ENCODE assay signal across 23 cellular contexts in the genomic region with DNA sequence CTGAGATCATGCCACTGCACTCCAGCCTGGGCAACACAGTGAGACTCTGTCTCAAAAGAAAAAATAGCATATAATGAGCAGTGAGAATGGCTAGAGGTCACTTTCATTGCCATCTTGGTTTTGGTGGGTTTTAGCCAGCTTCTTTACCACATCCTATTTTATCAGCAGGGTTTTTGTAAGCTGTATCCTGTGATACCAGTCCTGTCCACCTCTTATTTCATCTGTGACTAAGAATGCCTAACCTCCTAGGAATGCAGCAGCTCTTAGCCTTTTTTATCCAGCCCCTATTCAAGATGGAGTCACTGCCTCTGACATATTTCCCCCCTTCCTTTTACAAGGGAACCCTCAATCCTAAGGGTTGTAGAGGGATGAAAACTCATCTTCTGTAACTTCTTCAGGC. TPM values are rescaled to one million over a fixed set of nuclear protein-coding genes. Genes with fewer than 3 reads are reported as not detected.
DNase-seq lines count a peak whose midpoint lies in the region; ATAC-seq and TF ChIP-seq lines count a peak whose summit lies in the region.
"Had no signal": no experiment of that assay in that cellular context is flagged by ENCODE, and none has a peak within 500 bp of the region (broad histone marks: within the 10 kb centered on the region; RNA-seq: fewer than 3 reads in every experiment).

No MANE protein-coding gene starts in this region.

- DNase-seq in GM23248: peak; percentile 66
- no peak for DNase-seq in RWPE2 (ENCODE audit: low spot score)
- DNase-seq in epithelial cell of prostate (ENCODE audit: low read depth, low spot score): no peak
- DNase-seq in osteocyte (ENCODE audit: extremely low spot score, unreplicated experiment): no peak
- DNase-seq in activated gamma-delta T cell treated with Interleukin-2 at 50 U/mL for 16 hours: no peak
- no peak for DNase-seq in nephron progenitor cell
- DNase-seq in NCI-H128 (lab: John Stamatoyannopoulos, UW; ENCODE audit: unreplicated experiment): no peak
- DNase-seq in NCI-H2107 (lab: John Stamatoyannopoulos, UW): no peak
- DNase-seq: activated CD4-positive, alpha-beta T cell treated with anti-CD3 and anti-CD28 coated beads, Interleukin-2, amount 10 ng/mL, durations not matched to agents 24 days and 14 days; activated CD8-positive, alpha-beta memory T cell treated with anti-CD3 and anti-CD28 coated beads, Interleukin-2, amount 50 U/mL, for 4 hours; Caco-2; central memory CD4-positive, alpha-beta T cell; effector CD4-positive, alpha-beta T cell; GOT3; MM.1S; naive B cell; NCI-H187; NCI-H446 treated with DMSO at 0.1 percent for 48 hours; posterior cingulate gyrus; stimulated activated CD4-positive, alpha-beta T cell treated with anti-CD3 and anti-CD28 coated beads, Interleukin-4, amount 100 ng/mL, for 24 hours had no signal

- H3K9me3 ChIP-seq in GM23248 (ENCODE audit: low read depth) (no peaks in the 10 kb centered on the region), RWPE2 (ENCODE audit: severe bottlenecking) (peaks cover 4% of the 10 kb centered on the region)
- H3K9me3 ChIP-seq: Caco-2 had no signal

- H3K9ac ChIP-seq in GM23248: no peak overlapping the region

- peak overlapping the region; percentile 78 for H2AFZ ChIP-seq in GM23248

- H3K4me1 Mint-ChIP-seq in osteocyte (ENCODE audit: unreplicated experiment) (peaks cover 45% of the 10 kb centered on the region), nephron progenitor cell (no peaks in the 10 kb centered on the region)
- H3K4me1 Mint-ChIP-seq: activated CD4-positive, alpha-beta T cell treated with anti-CD3 and anti-CD28 coated beads, Interleukin-2, amount 10 ng/mL, durations not matched to agents 24 days and 14 days; B cell; naive B cell had no signal

- no peaks in the 10 kb centered on the region for H3K79me2 ChIP-seq in GM23248 (ENCODE audit: insufficient read depth)

- H3K27ac ChIP-seq in GM23248: peak overlapping the region; percentile 21; the same call in 1 of the 2 replicates
- H3K27ac ChIP-seq in RWPE2 (ENCODE audit: poor library complexity, severe bottlenecking): peak overlapping the region; percentile 50
- peak overlapping the region; percentile 51 for H3K27ac ChIP-seq in epithelial cell of prostate
- H3K27ac ChIP-seq: skin epidermis had no signal

- H4K20me1 ChIP-seq in GM23248 (ENCODE audit: insufficient read depth): no peaks in the 10 kb centered on the region

- in situ Hi-C loops in GM23248 (cut with MboI): no loop called here

- H3K4me1 ChIP-seq in GM23248 (ENCODE audit: insufficient read depth) (peaks cover 19% of the 10 kb centered on the region), RWPE2 (ENCODE audit: insufficient read depth, poor library complexity, severe bottlenecking) (peaks cover 12% of the 10 kb centered on the region)

- H3K4me3 Mint-ChIP-seq in osteocyte (ENCODE audit: unreplicated experiment): no peak overlapping the region
- H3K4me3 Mint-ChIP-seq in nephron progenitor cell: no peak overlapping the region
- H3K4me3 Mint-ChIP-seq: activated CD4-positive, alpha-beta T cell treated with anti-CD3 and anti-CD28 coated beads, Interleukin-2, amount 10 ng/mL, durations not matched to agents 24 days and 14 days; B cell; naive B cell; type B pancreatic cell had no signal

- no peaks in the 10 kb centered on the region for H3K9me2 ChIP-seq in GM23248 (ENCODE audit: insufficient read depth)

- H3K36me3 Mint-ChIP-seq in osteocyte (ENCODE audit: unreplicated experiment) (peaks cover 3% of the 10 kb centered on the region), nephron progenitor cell (ENCODE audit: low read depth) (no peaks in the 10 kb centered on the region)
- H3K36me3 Mint-ChIP-seq: naive B cell, type B pancreatic cell had no signal

- H3K9me3 Mint-ChIP-seq in osteocyte (ENCODE audit: unreplicated experiment) (no peaks in the 10 kb centered on the region), nephron progenitor cell (peaks cover 22% of the 10 kb centered on the region)

- H3F3A ChIP-seq in GM23248 (ENCODE audit: insufficient read depth): 0 out of 2 replicates have a peak, but pooled peaks cover 13% of the 10 kb centered on the region

- TF ChIP-seq CTCF in RWPE2 (IDR thresholded peaks at IDR 0.05; ENCODE audit: poor library complexity, severe bottlenecking): no peak
- TF ChIP-seq CTCF in osteocyte (IDR thresholded peaks at IDR 0.05): no peak
- TF ChIP-seq CTCF in nephron progenitor cell (IDR thresholded peaks at IDR 0.05): no peak

- peak overlapping the region; percentile 41 for H3K27ac Mint-ChIP-seq in osteocyte (ENCODE audit: unreplicated experiment)
- no peak overlapping the region for H3K27ac Mint-ChIP-seq in nephron progenitor cell
- H3K27ac Mint-ChIP-seq: activated CD4-positive, alpha-beta T cell treated with anti-CD3 and anti-CD28 coated beads, Interleukin-2, amount 10 ng/mL, durations not matched to agents 24 days and 14 days; B cell; type B pancreatic cell had no signal

- H3K27me3 ChIP-seq in GM23248 (replicated peaks; ENCODE audit: insufficient read depth): no peaks in the 10 kb centered on the region
- no peaks in the 10 kb centered on the region for H3K27me3 ChIP-seq in RWPE2 (ENCODE audit: insufficient read depth, poor library complexity, severe bottlenecking)

- no peak overlapping the region for H3K4me3 ChIP-seq in GM23248
- H3K4me3 ChIP-seq in RWPE2 (ENCODE audit: severe bottlenecking): no peak overlapping the region
- H3K4me3 ChIP-seq: skin epidermis had no signal

- H3K4me2 ChIP-seq in GM23248 (ENCODE audit: unreplicated experiment): peak overlapping the region; percentile 39

- H3K27me3 Mint-ChIP-seq in osteocyte (ENCODE audit: unreplicated experiment): no peaks in the 10 kb centered on the region
- H3K27me3 Mint-ChIP-seq in nephron progenitor cell (ENCODE audit: low read depth, poor library complexity): peaks cover 3% of the 10 kb centered on the region
- H3K27me3 Mint-ChIP-seq: naive B cell, type B pancreatic cell had no signal

- no peaks in the 10 kb centered on the region for H3K36me3 ChIP-seq in GM23248 (ENCODE audit: low read depth)
- H3K36me3 ChIP-seq in RWPE2 (ENCODE audit: low read depth): no peaks in the 10 kb centered on the region

- ATAC-seq in RWPE2 (ENCODE audit: low read depth): peak; percentile 89

RNA-seq across cellular contexts. Expression of a gene that starts 26.1 kb away (rescaled TPM):
- 949 and 951 TPM in 2 replicates for total RNA-seq in GM23248 (2014; rRNA removed; shearing (Covaris generic))
- polyA plus RNA-seq in GM23248 (2016; fragmentation: Nextera tagmentation; extraction: Ambion mirVana): 1,347 and 1,359 TPM in 2 replicates
- total RNA-seq in osteocyte: 3,484 and 3,576 TPM in 2 replicates
- total RNA-seq: activated CD4-positive, alpha-beta T cell treated with anti-CD3 and anti-CD28 coated beads, Interleukin-2, amount 10 ng/mL, durations not matched to agents 24 days and 14 days; B cell had no signal
